24 cellular contexts compared by ENCODE assay signal in the genomic region with DNA sequence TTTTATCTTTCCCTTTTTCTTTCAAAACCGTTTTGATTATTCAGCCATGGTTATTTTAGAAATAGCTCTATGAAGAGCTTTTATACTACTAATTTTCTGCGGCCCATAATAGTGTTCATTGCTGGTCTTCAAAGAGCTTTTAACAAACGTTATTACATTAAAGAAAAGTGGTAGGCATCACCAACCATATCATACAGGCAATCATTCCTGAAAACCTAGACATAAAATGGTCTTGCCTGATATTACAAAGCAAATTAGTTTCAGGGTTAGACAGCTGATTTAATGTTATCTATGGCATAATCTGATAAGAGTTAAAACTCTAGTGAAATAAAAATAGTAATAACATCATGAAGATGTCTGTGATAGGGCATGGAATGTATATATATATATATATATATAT.
"Had no signal": no experiment of that assay in that cellular context is flagged by ENCODE, and none has a peak within 500 bp of the region (broad histone marks: within the 10 kb centered on the region; RNA-seq: fewer than 3 reads in every experiment).

No MANE protein-coding gene starts in this region.

- H3K9me3 ChIP-seq: colonic mucosa, esophagus muscularis mucosa, esophagus squamous epithelium, gastrocnemius medialis had no signal

- H3K27ac ChIP-seq: colonic mucosa, coronary artery, dorsolateral prefrontal cortex, epithelial cell of prostate, esophagus muscularis mucosa, esophagus squamous epithelium, foreskin keratinocyte, gastrocnemius medialis, gastroesophageal sphincter, heart left ventricle, heart right ventricle had no signal

- H3K36me3 ChIP-seq: colonic mucosa, esophagus muscularis mucosa, esophagus squamous epithelium, gastrocnemius medialis, gastroesophageal sphincter, heart left ventricle, heart right ventricle had no signal

- DNase-seq: colonic mucosa; cortex of kidney; dermis blood vessel endothelial cell; dorsolateral prefrontal cortex; effector CD4-positive, alpha-beta T cell; effector CD8-positive, alpha-beta T cell; effector memory CD4-positive, alpha-beta T cell; effector memory CD8-positive, alpha-beta T cell; endodermal cell; erythroblast; esophagus squamous epithelium; foreskin fibroblast; foreskin keratinocyte; foreskin melanocyte; gastrocnemius medialis; glutamatergic neuron; head of caudate nucleus; heart left ventricle; heart right ventricle had no signal

- ATAC-seq: effector memory CD8-positive, alpha-beta T cell; esophagus mucosa; foreskin keratinocyte; gastrocnemius medialis; gastroesophageal sphincter; heart left ventricle; heart right ventricle had no signal

- H3K4me1 ChIP-seq: colonic mucosa, esophagus muscularis mucosa, esophagus squamous epithelium, foreskin keratinocyte, gastrocnemius medialis, gastroesophageal sphincter, heart left ventricle, heart right ventricle had no signal

- H3K27me3 ChIP-seq: colonic mucosa, dorsolateral prefrontal cortex, esophagus muscularis mucosa, esophagus squamous epithelium, foreskin keratinocyte, gastrocnemius medialis, gastroesophageal sphincter, heart left ventricle, heart right ventricle had no signal

- H3K4me3 ChIP-seq: colonic mucosa, coronary artery, dorsolateral prefrontal cortex, esophagus muscularis mucosa, esophagus squamous epithelium, gastrocnemius medialis, gastroesophageal sphincter, heart left ventricle, heart right ventricle had no signal
